24 cellular contexts compared by ENCODE assay signal in the genomic region with DNA sequence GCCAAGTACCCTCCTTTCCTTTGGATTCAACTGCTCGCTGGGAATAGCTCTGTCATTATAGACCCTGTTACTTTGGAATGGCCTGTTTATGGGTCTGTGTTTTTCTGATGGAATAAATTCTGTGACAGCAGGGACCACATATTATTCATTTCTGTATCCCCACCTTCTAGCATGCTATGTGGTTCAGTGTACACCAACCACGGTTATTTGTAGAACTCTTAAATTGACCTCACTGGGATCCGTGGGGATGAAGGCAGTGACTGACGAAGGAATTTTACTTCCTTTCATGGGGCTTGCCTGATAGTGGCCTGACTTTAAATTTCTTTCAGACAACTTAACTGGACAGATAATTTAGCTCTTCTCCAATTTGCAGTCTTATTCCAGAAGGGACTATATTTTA.
"Had no signal": no experiment of that assay in that cellular context is flagged by ENCODE, and none has a peak within 500 bp of the region (broad histone marks: within the 10 kb centered on the region; RNA-seq: fewer than 3 reads in every experiment).

No MANE protein-coding gene starts in this region.

- DNase-seq: dorsolateral prefrontal cortex; effector CD4-positive, alpha-beta T cell; foreskin fibroblast; gastrocnemius medialis; head of caudate nucleus; mammary epithelial cell; naive B cell; nucleus accumbens; stimulated activated CD4-positive, alpha-beta T cell treated with anti-CD3 and anti-CD28 coated beads, Interleukin-2, amount 100 ng/mL, for 24 hours; stimulated activated CD4-positive, alpha-beta T cell treated with anti-CD3 and anti-CD28 coated beads, Interleukin-4, amount 100 ng/mL, for 24 hours; stimulated activated naive CD4-positive, alpha-beta T cell treated with Interleukin-2 at 50 U/mL for 16 hours; substantia nigra; testis; tibial artery had no signal

- H3K4me3 ChIP-seq: dorsolateral prefrontal cortex, gastrocnemius medialis, neural progenitor cell, prostate gland, right atrium auricular region, testis, tibial artery had no signal

- H3K4me1 ChIP-seq: prostate gland had no signal

- H3K36me3 Mint-ChIP-seq: naive B cell; natural killer cell treated with Interleukin-12 subunit alpha and Interleukin-12 subunit beta and Interleukin-15 and Interleukin-18, amount 100 ng/mL, for 72 hours; stimulated activated effector memory CD8-positive, alpha-beta T cell treated with anti-CD3 and anti-CD28 coated beads, Interleukin-12 subunit alpha, Interleukin-12 subunit beta, amount 100 ng/mL, for 72 hours; type B pancreatic cell had no signal

- H3K27me3 ChIP-seq: dorsolateral prefrontal cortex, gastrocnemius medialis, neural progenitor cell, right atrium auricular region, testis, tibial artery had no signal

- H3K9me3 Mint-ChIP-seq: natural killer cell treated with Interleukin-12 subunit alpha and Interleukin-12 subunit beta and Interleukin-15 and Interleukin-18, amount 100 ng/mL, for 72 hours; stimulated activated effector memory CD8-positive, alpha-beta T cell treated with anti-CD3 and anti-CD28 coated beads, Interleukin-12 subunit alpha, Interleukin-12 subunit beta, amount 100 ng/mL, for 72 hours had no signal

- H3K27ac ChIP-seq: dorsolateral prefrontal cortex, epithelial cell of prostate, gastrocnemius medialis, neural progenitor cell, prostate gland, right atrium auricular region, testis, tibial artery had no signal

- H3K4me1 Mint-ChIP-seq: stimulated activated effector memory CD8-positive, alpha-beta T cell treated with anti-CD3 and anti-CD28 coated beads, Interleukin-12 subunit alpha, Interleukin-12 subunit beta, amount 100 ng/mL, for 72 hours had no signal

- H3K36me3 ChIP-seq: gastrocnemius medialis, neural progenitor cell, prostate gland, right atrium auricular region, tibial artery had no signal

- H3K4me3 Mint-ChIP-seq: naive B cell; natural killer cell treated with Interleukin-12 subunit alpha and Interleukin-12 subunit beta and Interleukin-15 and Interleukin-18, amount 100 ng/mL, for 72 hours; neural progenitor cell; stimulated activated effector memory CD8-positive, alpha-beta T cell treated with anti-CD3 and anti-CD28 coated beads, Interleukin-12 subunit alpha, Interleukin-12 subunit beta, amount 100 ng/mL, for 72 hours; type B pancreatic cell had no signal

- H3K27ac Mint-ChIP-seq: naive B cell; natural killer cell treated with Interleukin-12 subunit alpha and Interleukin-12 subunit beta and Interleukin-15 and Interleukin-18, amount 100 ng/mL, for 72 hours; neural progenitor cell; stimulated activated effector memory CD8-positive, alpha-beta T cell treated with anti-CD3 and anti-CD28 coated beads, Interleukin-12 subunit alpha, Interleukin-12 subunit beta, amount 100 ng/mL, for 72 hours; type B pancreatic cell had no signal

- ATAC-seq: esophagus mucosa; gastrocnemius medialis; left lobe of liver; natural killer cell treated with Interleukin-12 subunit alpha and Interleukin-12 subunit beta and Interleukin-15 and Interleukin-18, amount 100 ng/mL, for 72 hours; sciatic nerve; stimulated activated effector memory CD8-positive, alpha-beta T cell treated with anti-CD3 and anti-CD28 coated beads, Interleukin-12 subunit alpha, Interleukin-12 subunit beta, amount 100 ng/mL, for 72 hours had no signal

- H3K9me3 ChIP-seq: gastrocnemius medialis, prostate gland, right atrium auricular region, testis, tibial artery had no signal
